Comparison of ENCODE assay signal across 8 cellular contexts in the genomic region with DNA sequence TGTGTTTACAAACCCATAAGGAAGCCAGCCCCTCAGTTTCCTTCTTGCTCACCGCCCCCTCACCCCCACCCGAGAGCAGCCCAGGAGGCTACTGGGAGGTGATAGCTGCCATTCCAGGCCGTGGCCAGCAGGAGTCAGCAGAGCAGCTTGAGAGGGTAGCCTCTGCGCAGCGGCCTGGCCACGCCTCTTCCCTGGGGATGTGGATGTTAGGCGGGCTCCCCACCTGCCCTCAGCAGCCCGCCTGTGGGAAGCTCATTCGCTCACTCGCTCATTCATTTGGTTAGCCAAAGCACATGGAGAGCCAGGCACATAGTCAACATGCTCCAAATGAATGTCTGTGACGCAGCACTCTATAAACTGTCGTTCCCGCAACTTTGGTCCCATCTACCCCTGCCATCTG. TPM values are rescaled to one million over a fixed set of nuclear protein-coding genes. Genes with fewer than 3 reads are reported as not detected.
DNase-seq lines count a peak whose midpoint lies in the region; ATAC-seq and TF ChIP-seq lines count a peak whose summit lies in the region.

No MANE protein-coding gene starts in this region.

- H3K27me3 ChIP-seq in lower lobe of right lung (ENCODE audit: low read depth), result no peaks in the 10 kb centered on the region

- H3K9me3 ChIP-seq in lower lobe of right lung, result no peaks in the 10 kb centered on the region

- peak; percentile 94 for TF ChIP-seq CTCF in lower lobe of right lung (IDR thresholded peaks at IDR 0.05)

- peaks cover 46% of the 10 kb centered on the region for H3K36me3 ChIP-seq in lower lobe of right lung

- ATAC-seq in HG03135 (IDR thresholded peaks at IDR 0.05; ENCODE audit: unreplicated experiment) (peak; percentile 56), lower lobe of right lung (peak; percentile 90 to 91), GM18873 (IDR thresholded peaks at IDR 0.05; ENCODE audit: low FRiP score, unreplicated experiment) (no peak)

- H3K4me1 ChIP-seq in lower lobe of right lung, result peaks cover 27% of the 10 kb centered on the region

- DNase-seq in EH (ENCODE audit: low read depth), result peak; percentile 79
- DNase-seq in NCI-H69 (lab: John Stamatoyannopoulos, UW), result peak; percentile 91
- DNase-seq in activated CD4-positive, alpha-beta T cell treated with anti-CD3 and anti-CD28 coated beads, Interleukin-2, amount 50 U/mL, for 48 hours, result peak; percentile 86 to 90
- DNase-seq in dermis blood vessel endothelial cell, result peak; percentile 90
- DNase-seq in lower lobe of right lung, result peak; percentile 93
- peak; percentile 50 to 57 for DNase-seq in stimulated activated CD8-positive, alpha-beta memory T cell treated with anti-CD3 and anti-CD28 coated beads, Interleukin-15, amount 100 ng/mL, for 4 hours (ENCODE audit: low read depth in 2 of 2)

- no peak overlapping the region for H3K27ac ChIP-seq in lower lobe of right lung

- intact Hi-C loops in lower lobe of right lung (cut with DNase I), result loop anchor here (10.0 kb wide), 1 partner anchor 101 kb away; no protein-coding TSS in a partner anchor

- no peak overlapping the region for H3K4me3 ChIP-seq in lower lobe of right lung

RNA-seq across cellular contexts. Expression of gene DPM2, which starts 6.1 kb away (rescaled TPM):
- total RNA-seq in dermis blood vessel endothelial cell (8.5 and 9.9 TPM in 2 replicates), lower lobe of right lung (33.7 TPM)

RNA-seq across cellular contexts. Expression of gene PIP5KL1, which starts 13.2 kb away (rescaled TPM):
- total RNA-seq in dermis blood vessel endothelial cell (0.51 and 0.70 TPM in 2 replicates), lower lobe of right lung (11.5 TPM)

RNA-seq across cellular contexts. Expression of gene ST6GALNAC4, which starts 26.9 kb away (rescaled TPM):
- total RNA-seq in dermis blood vessel endothelial cell, result 50.0 and 98.0 TPM in 2 replicates
- 45.6 TPM for total RNA-seq in lower lobe of right lung

RNA-seq across cellular contexts. Expression of gene EEIG1, which starts 37.0 kb away (rescaled TPM):
- total RNA-seq in dermis blood vessel endothelial cell (8.3 and 34.4 TPM in 2 replicates), lower lobe of right lung (36.0 TPM)

RNA-seq across cellular contexts. Expression of gene ST6GALNAC6, which starts 44.3 kb away (rescaled TPM):
- total RNA-seq in dermis blood vessel endothelial cell (33.2 and 44.8 TPM in 2 replicates), lower lobe of right lung (82.0 TPM)
